ENCODE assay signal across 8 cellular contexts in genomic region chr2:234981197-234982095, GRCh38. TPM values are rescaled to one million over a fixed set of nuclear protein-coding genes. Genes with fewer than 3 reads are reported as not detected.
DNase-seq lines count a peak whose midpoint lies in the region; ATAC-seq, FAIRE-seq and TF ChIP-seq lines count a peak whose summit lies in the region.

No MANE protein-coding gene starts in this region.

- peak overlapping the region; percentile 86 for H3K18ac ChIP-seq in mesendoderm (ENCODE audit: low read length)

- peaks cover 39% of the 10 kb centered on the region for H3K27me3 Mint-ChIP-seq in stimulated activated memory B cell treated with anti-CD40 and anti-IgM and Interleukin-4, amounts not matched to agents 10 μg/mL and 1 μg/mL and 100 μg/mL, for 72 hours

- TF ChIP-seq CTCF in AG04449 (IDR thresholded peaks at IDR 0.05; ENCODE audit: insufficient read depth, low read length, missing control alignments) = peak; percentile 31

- H3K4me1 Mint-ChIP-seq in stimulated activated memory B cell treated with anti-CD40 and anti-IgM and Interleukin-4, amounts not matched to agents 10 μg/mL and 1 μg/mL and 100 μg/mL, for 72 hours = peaks cover 7% of the 10 kb centered on the region

- H3K27ac Mint-ChIP-seq in stimulated activated memory B cell treated with anti-CD40 and anti-IgM and Interleukin-4, amounts not matched to agents 10 μg/mL and 1 μg/mL and 100 μg/mL, for 72 hours = no peak overlapping the region

- peaks cover 39% of the 10 kb centered on the region for H3K4me1 ChIP-seq in ectodermal cell (ENCODE audit: control insufficient read depth, insufficient read depth, low read length)
- H3K4me1 ChIP-seq in mesendoderm (ENCODE audit: control insufficient read depth, low read depth, low read length) = peaks cover 29% of the 10 kb centered on the region

- POLR2A ChIA-PET in AG04449 (lab: Yijun Ruan, JAX) = interaction anchor here (0.6 to 2.4 kb wide), 16 partner anchors 9 to 839 kb away, joined by 3 to 13 read pairs (median 4); no protein-coding TSS in a partner anchor

- H3K9me3 ChIP-seq in ectodermal cell (ENCODE audit: control insufficient read depth, low read length) = no peaks in the 10 kb centered on the region

- peak overlapping the region; percentile 10 for H3K4me2 ChIP-seq in mesendoderm (ENCODE audit: low read length)

- DNase-seq in AG04449 (ENCODE audit: low read depth, low spot score) = peak; percentile 98
- peak; percentile 41 for DNase-seq in LoVo (ENCODE audit: low spot score)
- peak; percentile 99 for DNase-seq in mesendoderm
- DNase-seq in GM19239 (ENCODE audit: insufficient read length, low spot score) = no peak
- DNase-seq in activated naive CD4-positive, alpha-beta T cell (lab: John Stamatoyannopoulos, UW) = no peak

- CTCF ChIA-PET in AG04449 (lab: Yijun Ruan, JAX) = interaction anchor here (0.9 to 1.6 kb wide), 6 partner anchors 10 to 135 kb away, joined by 3 to 4 read pairs (median 3); no protein-coding TSS in a partner anchor

- peaks cover 78% of the 10 kb centered on the region for H3K79me2 ChIP-seq in mesendoderm (ENCODE audit: control insufficient read depth, insufficient read depth, low read length)

- peak overlapping the region; percentile 29 for H3K9ac ChIP-seq in mesendoderm (ENCODE audit: low read length)

- H3K36me3 ChIP-seq in ectodermal cell (ENCODE audit: control insufficient read depth, insufficient read depth, low read length) (peaks cover 9% of the 10 kb centered on the region), mesendoderm (ENCODE audit: control insufficient read depth, insufficient read depth, low read length) (no peaks in the 10 kb centered on the region)

- peaks cover 44% of the 10 kb centered on the region for H3K79me1 ChIP-seq in mesendoderm (ENCODE audit: low read length)

- H3K27ac ChIP-seq in ectodermal cell (ENCODE audit: insufficient read depth, low read depth, low read length, poor library complexity, severe bottlenecking) (peak overlapping the region; percentile 86), mesendoderm (ENCODE audit: low read depth, low read length) (peak overlapping the region; percentile 93)

- peak overlapping the region; percentile 15 for H2BK120ac ChIP-seq in mesendoderm (ENCODE audit: low read depth, low read length)

- peak overlapping the region; percentile 71 for H3K56ac ChIP-seq in mesendoderm (ENCODE audit: low read length)

- no peak for FAIRE-seq in GM19239 (lab: Jason Lieb, UNC)

- H3K23ac ChIP-seq in mesendoderm (ENCODE audit: low read length) = no peak overlapping the region

- no peak overlapping the region for H3K4me3 Mint-ChIP-seq in stimulated activated memory B cell treated with anti-CD40 and anti-IgM and Interleukin-4, amounts not matched to agents 10 μg/mL and 1 μg/mL and 100 μg/mL, for 72 hours

- H2BK15ac ChIP-seq in mesendoderm (replicated peaks; ENCODE audit: low read depth) = no peak overlapping the region

- WGBS in ectodermal cell, 2 experiments = 36 to 42% methylated on average over 26 of the region's 26 CpGs
- no CpG with 5 or more reads among the region's 26 CpGs for WGBS in mesendoderm (ENCODE audit: extremely low coverage, insufficient coverage, low lambda C conversion rate)

- no peak overlapping the region for H2AK5ac ChIP-seq in mesendoderm (ENCODE audit: low read length)

- ATAC-seq in GM18861 (IDR thresholded peaks at IDR 0.05; ENCODE audit: unreplicated experiment) = no peak
- ATAC-seq in stimulated activated memory B cell treated with anti-CD40 and anti-IgM and Interleukin-4, amounts not matched to agents 10 μg/mL and 1 μg/mL and 100 μg/mL, for 72 hours = no peak

- H3K4me3 ChIP-seq in AG04449 (ENCODE audit: low read depth, low read length) (peak overlapping the region; percentile 34), ectodermal cell (ENCODE audit: insufficient read depth, low read depth, low read length) (peak overlapping the region; percentile 12), mesendoderm (ENCODE audit: low read length) (no peak overlapping the region)

- H4K5ac ChIP-seq in mesendoderm (ENCODE audit: low read length) = no peak overlapping the region

- no peaks in the 10 kb centered on the region for H3K9me3 Mint-ChIP-seq in stimulated activated memory B cell treated with anti-CD40 and anti-IgM and Interleukin-4, amounts not matched to agents 10 μg/mL and 1 μg/mL and 100 μg/mL, for 72 hours

- H3K4ac ChIP-seq in mesendoderm (ENCODE audit: low read depth, low read length) = peak overlapping the region; percentile 87

- H3K36me3 Mint-ChIP-seq in stimulated activated memory B cell treated with anti-CD40 and anti-IgM and Interleukin-4, amounts not matched to agents 10 μg/mL and 1 μg/mL and 100 μg/mL, for 72 hours = no peaks in the 10 kb centered on the region

- H2BK5ac ChIP-seq in mesendoderm (ENCODE audit: low read length) = peak overlapping the region; percentile 36

- H4K8ac ChIP-seq in mesendoderm (ENCODE audit: low read depth, low read length) = no peak overlapping the region

- H3K27me3 ChIP-seq in ectodermal cell (ENCODE audit: control insufficient read depth, insufficient read depth, low read length, poor library complexity, severe bottlenecking) = no peaks in the 10 kb centered on the region
- H3K27me3 ChIP-seq in mesendoderm (ENCODE audit: insufficient read depth, low read length, poor library complexity) = no peaks in the 10 kb centered on the region

RNA-seq across cellular contexts. Expression of gene SH3BP4, which starts 29.6 kb away (rescaled TPM):
- polyA plus RNA-seq in ectodermal cell (2013, experiment 1 of 4) = 41.1 TPM
- 44.7 TPM for polyA plus RNA-seq in ectodermal cell (2013, experiment 2 of 4)
- 35.6 TPM for polyA plus RNA-seq in ectodermal cell (2013, experiment 3 of 4)
- 37.5 TPM for polyA plus RNA-seq in ectodermal cell (2013, experiment 4 of 4)
- 26.4 TPM for polyA plus RNA-seq in mesendoderm (2013, experiment 1 of 2)
- polyA plus RNA-seq in mesendoderm (2013, experiment 2 of 2) = 26.9 TPM

Comparison
In these comparisons a context has a peak if more than half of its experiments do, and no peak if none do; other contexts are left out.
1. DNase-seq: peak in AG04449 (single experiment), LoVo (single experiment) and mesendoderm (single experiment); none in GM19239 (single experiment) and activated naive CD4-positive, alpha-beta T cell (0 of 4).